14 cellular contexts compared by ENCODE assay signal in genomic region chr14:73795974-73796373, GRCh38. TPM values are rescaled to one million over a fixed set of nuclear protein-coding genes. Genes with fewer than 3 reads are reported as not detected.
DNase-seq lines count a peak whose midpoint lies in the region; TF ChIP-seq lines count a peak whose summit lies in the region.
"Had no signal": no experiment of that assay in that cellular context is flagged by ENCODE, and none has a peak within 500 bp of the region (broad histone marks: within the 10 kb centered on the region; RNA-seq: fewer than 3 reads in every experiment).

No MANE protein-coding gene starts in this region.

- no peaks in the 10 kb centered on the region for H3K36me3 ChIP-seq in PC-9 (ENCODE audit: low read depth)
- no peaks in the 10 kb centered on the region for H3K36me3 ChIP-seq in esophagus squamous epithelium
- H3K36me3 ChIP-seq in trophoblast cell (ENCODE audit: control insufficient read depth in 1 of 2, insufficient read depth in 2 of 2, low read length in 2 of 2), result no peaks in the 10 kb centered on the region
- H3K36me3 ChIP-seq in SJCRH30, result no peaks in the 10 kb centered on the region

- no peak overlapping the region for H2BK12ac ChIP-seq in trophoblast cell (ENCODE audit: low read length)

- TF ChIP-seq POLR2A in esophagus squamous epithelium (IDR thresholded peaks at IDR 0.05), result no peak

- H3K4me3 ChIP-seq in PC-9 (no peak overlapping the region), esophagus squamous epithelium (no peak overlapping the region), trophoblast cell (ENCODE audit: low read depth, low read length) (no peak overlapping the region), SJCRH30 (no peak overlapping the region)

- no peak overlapping the region for H3K4ac ChIP-seq in trophoblast cell (ENCODE audit: low read depth, low read length)

- intact Hi-C loops in PC-9 (cut with micrococcal nuclease; ENCODE audit: unreplicated experiment), result loop anchor here (1.0 kb wide), 1 partner anchor 36 kb away; a partner anchor contains a TSS
- intact Hi-C loops in esophagus squamous epithelium (cut with DNase I), result no loop called here

- H3F3A ChIP-seq in PC-9 (ENCODE audit: insufficient read depth, low read depth), result peaks cover 28% of the 10 kb centered on the region; the same call in 1 of the 2 replicates

- H2BK120ac ChIP-seq in trophoblast cell (ENCODE audit: insufficient read depth, low read length, poor library complexity), result no peak overlapping the region

- H2AFZ ChIP-seq in PC-9 (no peak overlapping the region), trophoblast cell (ENCODE audit: insufficient read depth, low read length, poor library complexity) (no peak overlapping the region)

- peak overlapping the region; percentile 58 for H3K4me2 ChIP-seq in PC-9
- H3K4me2 ChIP-seq in trophoblast cell (ENCODE audit: low read length), result peak overlapping the region; percentile 9

- BruUV-seq in PC-9 (replicated peaks; lab: Mats Ljungman, UMichigan), result no TSS peak

- peak overlapping the region; percentile 88 for H3K27ac ChIP-seq in PC-9
- H3K27ac ChIP-seq in esophagus squamous epithelium, result peak overlapping the region in 3 of 4 donors; percentile 65 to 90 (median 83)
- peak overlapping the region; percentile 82 for H3K27ac ChIP-seq in trophoblast cell (ENCODE audit: low read depth, low read length)
- H3K27ac ChIP-seq in SJCRH30, result no peak overlapping the region

- no peak overlapping the region for H3K14ac ChIP-seq in trophoblast cell (ENCODE audit: low read length)

- WGBS in esophagus squamous epithelium, 2 donors, result 89 to 100% methylated on average over 1 of the region's 1 CpG
- no CpG with 5 or more reads among the region's 1 CpG for WGBS in trophoblast cell (ENCODE audit: extremely low coverage, insufficient coverage, insufficient read length)

- no peak overlapping the region for H4K8ac ChIP-seq in trophoblast cell (ENCODE audit: low read depth, low read length)

- no peak overlapping the region for H3K23ac ChIP-seq in trophoblast cell (ENCODE audit: low read length)

- H4K12ac ChIP-seq in trophoblast cell (ENCODE audit: low read depth, low read length), result no peak overlapping the region

- DNase-seq in EL, result peak; percentile 94
- DNase-seq in PC-9, result peak; percentile 90 to 94
- DNase-seq in esophagus squamous epithelium (lab: John Stamatoyannopoulos, UW), result no peak
- DNase-seq in trophoblast cell, result peak; percentile 93 to 95
- no peak for DNase-seq in NCI-H2107 treated with DMSO at 0.1 percent for 48 hours (lab: John Stamatoyannopoulos, UW; ENCODE audit: unreplicated experiment)
- DNase-seq in activated naive CD4-positive, alpha-beta T cell treated with Interleukin-2 at 50 U/mL for 16 hours, result no peak
- no peak for DNase-seq in stimulated activated CD4-positive, alpha-beta T cell treated with anti-CD3 and anti-CD28 coated beads, Interleukin-2, amount 100 ng/mL, for 24 hours
- no peak for DNase-seq in SJCRH30
- DNase-seq: activated CD4-positive, CD25-positive, alpha-beta regulatory T cell treated with anti-CD3 and anti-CD28 coated beads, Interleukin-2, amount 50 U/mL, for 72 hours; activated gamma-delta T cell; COR-L47; KBM-7; naive B cell; stimulated activated CD4-positive, alpha-beta T cell treated with anti-CD3 and anti-CD28 coated beads, Interleukin-12 subunit alpha, Interleukin-12 subunit beta, amount 100 ng/mL, for 4 hours had no signal

- no peaks in the 10 kb centered on the region for H3K9me2 ChIP-seq in PC-9 (ENCODE audit: insufficient read depth)

- no peak overlapping the region for H3K18ac ChIP-seq in trophoblast cell (ENCODE audit: low read length)

- H4K20me1 ChIP-seq in PC-9 (ENCODE audit: insufficient read depth), result no peaks in the 10 kb centered on the region

- no peaks in the 10 kb centered on the region for H3K79me2 ChIP-seq in PC-9 (ENCODE audit: low read depth)
- H3K79me2 ChIP-seq in trophoblast cell (ENCODE audit: control insufficient read depth, insufficient read depth, low read length, poor library complexity), result no peaks in the 10 kb centered on the region

- no peak overlapping the region for H3K9ac ChIP-seq in trophoblast cell (ENCODE audit: low read length)

- H2BK5ac ChIP-seq in trophoblast cell (ENCODE audit: low read depth, low read length, poor library complexity), result no peak overlapping the region

- no peak for TF ChIP-seq CTCF in PC-9 (conservative IDR thresholded peaks at IDR 0.05)
- TF ChIP-seq CTCF in esophagus squamous epithelium (IDR thresholded peaks at IDR 0.05), result no peak

- H3K79me1 ChIP-seq in trophoblast cell (ENCODE audit: low read length), result peaks cover 8% of the 10 kb centered on the region

- no peak overlapping the region for H4K91ac ChIP-seq in trophoblast cell (ENCODE audit: low read depth, low read length)

- no peak overlapping the region for H2AK5ac ChIP-seq in trophoblast cell (ENCODE audit: low read length)

- CTCF ChIA-PET in PC-9 (lab: Charles Lee), result interaction anchor here (0.6 to 1.7 kb wide), 2 partner anchors 36 to 55 kb away, joined by 3 to 4 read pairs; no protein-coding TSS in a partner anchor

- no peaks in the 10 kb centered on the region for H3K27me3 ChIP-seq in PC-9 (ENCODE audit: insufficient read depth, low read depth)
- no peaks in the 10 kb centered on the region for H3K27me3 ChIP-seq in esophagus squamous epithelium
- no peaks in the 10 kb centered on the region for H3K27me3 ChIP-seq in trophoblast cell (ENCODE audit: insufficient read depth, low read length)
- no peaks in the 10 kb centered on the region for H3K27me3 ChIP-seq in SJCRH30

- H3K9me3 ChIP-seq in PC-9 (ENCODE audit: insufficient read depth, low read depth) (no peaks in the 10 kb centered on the region), esophagus squamous epithelium (no peaks in the 10 kb centered on the region), trophoblast cell (ENCODE audit: insufficient read depth, low read depth, low read length) (no peaks in the 10 kb centered on the region), SJCRH30 (replicated peaks) (no peaks in the 10 kb centered on the region)

- H3K4me1 ChIP-seq in PC-9 (replicated peaks; ENCODE audit: insufficient read depth), result peaks cover 46% of the 10 kb centered on the region
- H3K4me1 ChIP-seq in esophagus squamous epithelium, result peaks cover 12 to 61% (median 27%) of the 10 kb centered on the region in 3 donors
- peaks cover 18 to 26% of the 10 kb centered on the region in 2 experiments for H3K4me1 ChIP-seq in trophoblast cell (ENCODE audit: control insufficient read depth in 1 of 2, insufficient read depth in 2 of 2, low read length in 2 of 2)
- H3K4me1 ChIP-seq in SJCRH30, result peaks cover 37% of the 10 kb centered on the region

- POLR2A ChIA-PET in PC-9 (lab: Charles Lee; ENCODE audit: unreplicated experiment), result interaction anchor here (0.5 to 0.7 kb wide), 8 partner anchors 9 to 750 kb away, joined by 3 to 14 read pairs (median 4); no protein-coding TSS in a partner anchor

RNA-seq across cellular contexts. Expression of gene PTGR2, which starts 55.7 kb away (rescaled TPM):
- total RNA-seq in PC-9 (2021) (19.5 and 21.8 TPM in 2 replicates), esophagus squamous epithelium (10 to 100 TPM in 1 of 4 donors, 1 to 10 TPM in 3; 1.8 to 10.7 (median 6.2) TPM)
- 7.6 and 7.7 TPM in 2 replicates for polyA plus RNA-seq in trophoblast cell (2013)
- total RNA-seq in SJCRH30 (2014; rRNA removed; shearing (Covaris generic)), result 3.8 and 5.4 TPM in 2 replicates

Comparison
In these comparisons a context has a peak if more than half of its experiments do, and no peak if none do; other contexts are left out.
1. DNase-seq: peak in EL (single experiment), PC-9 (2 of 2) and trophoblast cell (2 of 2); none in esophagus squamous epithelium (single experiment), NCI-H2107 treated with DMSO at 0.1 percent for 48 hours (single experiment), activated naive CD4-positive, alpha-beta T cell treated with Interleukin-2 at 50 U/mL for 16 hours (single experiment), stimulated activated CD4-positive, alpha-beta T cell treated with anti-CD3 and anti-CD28 coated beads, Interleukin-2, amount 100 ng/mL, for 24 hours (0 of 2) and SJCRH30 (0 of 2).